1 cellular context compared by ENCODE assay signal in the genomic region with DNA sequence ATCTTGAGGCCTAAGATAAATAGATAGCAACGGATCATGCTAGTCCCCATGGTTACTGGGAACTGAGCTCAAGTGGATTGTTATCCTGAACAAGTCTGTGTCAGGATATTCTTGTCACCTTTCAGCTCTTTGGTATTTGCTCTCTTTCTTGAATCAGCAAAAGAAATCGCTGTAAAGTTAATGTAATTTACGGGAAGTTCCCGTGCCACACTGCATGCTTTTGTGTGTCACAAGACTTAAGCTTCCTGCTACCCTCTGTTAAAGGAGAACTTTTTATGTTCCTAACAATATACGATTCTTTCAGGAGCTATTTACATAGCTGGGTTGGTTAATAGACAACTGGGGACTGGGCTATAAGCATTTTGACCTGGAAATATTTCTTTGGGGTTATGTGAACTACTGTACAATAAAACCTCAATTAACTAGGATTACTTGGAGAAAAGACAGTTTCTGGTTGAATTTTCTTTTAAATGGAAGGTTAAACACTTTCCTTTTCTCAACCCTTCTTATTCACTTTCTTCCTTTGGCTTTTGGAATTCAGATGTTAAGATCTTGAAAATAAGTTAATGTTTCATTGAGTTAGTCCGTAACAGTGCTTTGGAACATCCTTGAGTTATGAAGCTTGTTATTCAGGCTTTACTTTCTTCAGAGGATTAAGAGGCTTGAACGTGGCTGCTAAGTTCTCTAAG.
TF ChIP-seq lines count a peak whose summit lies in the region.

No MANE protein-coding gene starts in this region.

TF ChIP-seq in HepG2, 621 proteins besides CTCF, POLR2A, EP300 and RAD21 (continued from another document and continues in another):
- TF ChIP-seq, protein P1, sequence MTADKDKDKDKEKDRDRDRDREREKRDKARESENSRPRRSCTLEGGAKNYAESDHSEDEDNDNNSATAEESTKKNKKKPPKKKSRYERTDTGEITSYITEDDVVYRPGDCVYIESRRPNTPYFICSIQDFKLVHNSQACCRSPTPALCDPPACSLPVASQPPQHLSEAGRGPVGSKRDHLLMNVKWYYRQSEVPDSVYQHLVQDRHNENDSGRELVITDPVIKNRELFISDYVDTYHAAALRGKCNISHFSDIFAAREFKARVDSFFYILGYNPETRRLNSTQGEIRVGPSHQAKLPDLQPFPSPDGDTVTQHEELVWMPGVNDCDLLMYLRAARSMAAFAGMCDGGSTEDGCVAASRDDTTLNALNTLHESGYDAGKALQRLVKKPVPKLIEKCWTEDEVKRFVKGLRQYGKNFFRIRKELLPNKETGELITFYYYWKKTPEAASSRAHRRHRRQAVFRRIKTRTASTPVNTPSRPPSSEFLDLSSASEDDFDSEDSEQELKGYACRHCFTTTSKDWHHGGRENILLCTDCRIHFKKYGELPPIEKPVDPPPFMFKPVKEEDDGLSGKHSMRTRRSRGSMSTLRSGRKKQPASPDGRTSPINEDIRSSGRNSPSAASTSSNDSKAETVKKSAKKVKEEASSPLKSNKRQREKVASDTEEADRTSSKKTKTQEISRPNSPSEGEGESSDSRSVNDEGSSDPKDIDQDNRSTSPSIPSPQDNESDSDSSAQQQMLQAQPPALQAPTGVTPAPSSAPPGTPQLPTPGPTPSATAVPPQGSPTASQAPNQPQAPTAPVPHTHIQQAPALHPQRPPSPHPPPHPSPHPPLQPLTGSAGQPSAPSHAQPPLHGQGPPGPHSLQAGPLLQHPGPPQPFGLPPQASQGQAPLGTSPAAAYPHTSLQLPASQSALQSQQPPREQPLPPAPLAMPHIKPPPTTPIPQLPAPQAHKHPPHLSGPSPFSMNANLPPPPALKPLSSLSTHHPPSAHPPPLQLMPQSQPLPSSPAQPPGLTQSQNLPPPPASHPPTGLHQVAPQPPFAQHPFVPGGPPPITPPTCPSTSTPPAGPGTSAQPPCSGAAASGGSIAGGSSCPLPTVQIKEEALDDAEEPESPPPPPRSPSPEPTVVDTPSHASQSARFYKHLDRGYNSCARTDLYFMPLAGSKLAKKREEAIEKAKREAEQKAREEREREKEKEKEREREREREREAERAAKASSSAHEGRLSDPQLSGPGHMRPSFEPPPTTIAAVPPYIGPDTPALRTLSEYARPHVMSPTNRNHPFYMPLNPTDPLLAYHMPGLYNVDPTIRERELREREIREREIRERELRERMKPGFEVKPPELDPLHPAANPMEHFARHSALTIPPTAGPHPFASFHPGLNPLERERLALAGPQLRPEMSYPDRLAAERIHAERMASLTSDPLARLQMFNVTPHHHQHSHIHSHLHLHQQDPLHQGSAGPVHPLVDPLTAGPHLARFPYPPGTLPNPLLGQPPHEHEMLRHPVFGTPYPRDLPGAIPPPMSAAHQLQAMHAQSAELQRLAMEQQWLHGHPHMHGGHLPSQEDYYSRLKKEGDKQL (CRISPR knock-in tag; IDR thresholded peaks at IDR 0.05; ENCODE audit: low read depth) = peak; percentile 93
- TF ChIP-seq THAP11 (CRISPR knock-in tag; IDR thresholded peaks at IDR 0.05) (peak; percentile 88), SMAD3 (CRISPR knock-in tag; IDR thresholded peaks at IDR 0.05) (peak; percentile 97; the same call in 1 of the 2 replicates), SALL1 (CRISPR knock-in tag; IDR thresholded peaks at IDR 0.05) (peak; percentile 73; the same call in 1 of the 2 replicates), ARNT (IDR thresholded peaks at IDR 0.05) (no peak), MAFK (conservative IDR thresholded peaks at IDR 0.05 in 1 of 2, IDR thresholded peaks at IDR 0.05 in 1 of 2; ENCODE audit: low read length in 2 of 2) (peak in 1 of 2 experiments; percentile 43; a peak in 1 of 4 replicates), TARDBP (CRISPR knock-in tag; IDR thresholded peaks at IDR 0.05) (peak; percentile 91), ZNF292 (CRISPR knock-in tag; IDR thresholded peaks at IDR 0.05; ENCODE audit: borderline replicate concordance, low read depth) (peak; percentile 43; the same call in 1 of the 2 replicates), KDM3A (CRISPR knock-in tag; IDR thresholded peaks at IDR 0.05; ENCODE audit: low read depth) (peak; percentile 81; the same call in 1 of the 2 replicates), STAG1 (CRISPR knock-in tag; IDR thresholded peaks at IDR 0.05) (peak; percentile 45; the same call in 1 of the 2 replicates), TBX3 (IDR thresholded peaks at IDR 0.05; ENCODE audit: borderline replicate concordance) (peak; percentile 79), IRF2 (CRISPR knock-in tag; IDR thresholded peaks at IDR 0.05) (peak; percentile 96), TBL1XR1 (IDR thresholded peaks at IDR 0.05; ENCODE audit: borderline replicate concordance, low read length, partially characterized antibody) (no peak), SKI (IDR thresholded peaks at IDR 0.05; ENCODE audit: partially characterized antibody) (peak; percentile 27), NFIC (IDR thresholded peaks at IDR 0.05; ENCODE audit: low read length) (peak; percentile 90), ATF1 (CRISPR knock-in tag; IDR thresholded peaks at IDR 0.05) (peak; percentile 72; the same call in 1 of the 2 replicates), DMAP1 (CRISPR knock-in tag; IDR thresholded peaks at IDR 0.05) (peak; percentile 77; the same call in 1 of the 2 replicates), HOXD1 (CRISPR knock-in tag; IDR thresholded peaks at IDR 0.05) (peak; percentile 65; the same call in 1 of the 2 replicates), ZFP82 (CRISPR knock-in tag; IDR thresholded peaks at IDR 0.05; ENCODE audit: borderline replicate concordance) (no peak), CHD4 (IDR thresholded peaks at IDR 0.05; ENCODE audit: borderline replicate concordance, low read length) (peak; percentile 8; the same call in 1 of the 2 replicates), BHLHE40 (IDR thresholded peaks at IDR 0.05; ENCODE audit: low read length) (peak; percentile 91), ZNF343 (CRISPR knock-in tag; IDR thresholded peaks at IDR 0.05) (no peak), SUZ12 (IDR thresholded peaks at IDR 0.05; ENCODE audit: low read depth, low read length) (no peak), SP2 (CRISPR knock-in tag; IDR thresholded peaks at IDR 0.05) (no peak), MYNN (CRISPR knock-in tag; IDR thresholded peaks at IDR 0.05; ENCODE audit: low read depth) (0 out of 2 replicates have a peak, but pooled peaks have one; percentile 30), POLR2G (IDR thresholded peaks at IDR 0.05; ENCODE audit: low read depth, low read length) (peak; percentile 47; the same call in 1 of the 2 replicates)
- TF ChIP-seq, protein P2, sequence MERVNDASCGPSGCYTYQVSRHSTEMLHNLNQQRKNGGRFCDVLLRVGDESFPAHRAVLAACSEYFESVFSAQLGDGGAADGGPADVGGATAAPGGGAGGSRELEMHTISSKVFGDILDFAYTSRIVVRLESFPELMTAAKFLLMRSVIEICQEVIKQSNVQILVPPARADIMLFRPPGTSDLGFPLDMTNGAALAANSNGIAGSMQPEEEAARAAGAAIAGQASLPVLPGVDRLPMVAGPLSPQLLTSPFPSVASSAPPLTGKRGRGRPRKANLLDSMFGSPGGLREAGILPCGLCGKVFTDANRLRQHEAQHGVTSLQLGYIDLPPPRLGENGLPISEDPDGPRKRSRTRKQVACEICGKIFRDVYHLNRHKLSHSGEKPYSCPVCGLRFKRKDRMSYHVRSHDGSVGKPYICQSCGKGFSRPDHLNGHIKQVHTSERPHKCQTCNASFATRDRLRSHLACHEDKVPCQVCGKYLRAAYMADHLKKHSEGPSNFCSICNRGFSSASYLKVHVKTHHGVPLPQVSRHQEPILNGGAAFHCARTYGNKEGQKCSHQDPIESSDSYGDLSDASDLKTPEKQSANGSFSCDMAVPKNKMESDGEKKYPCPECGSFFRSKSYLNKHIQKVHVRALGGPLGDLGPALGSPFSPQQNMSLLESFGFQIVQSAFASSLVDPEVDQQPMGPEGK (CRISPR knock-in tag; IDR thresholded peaks at IDR 0.05) = peak; percentile 71
- TF ChIP-seq, protein P3, sequence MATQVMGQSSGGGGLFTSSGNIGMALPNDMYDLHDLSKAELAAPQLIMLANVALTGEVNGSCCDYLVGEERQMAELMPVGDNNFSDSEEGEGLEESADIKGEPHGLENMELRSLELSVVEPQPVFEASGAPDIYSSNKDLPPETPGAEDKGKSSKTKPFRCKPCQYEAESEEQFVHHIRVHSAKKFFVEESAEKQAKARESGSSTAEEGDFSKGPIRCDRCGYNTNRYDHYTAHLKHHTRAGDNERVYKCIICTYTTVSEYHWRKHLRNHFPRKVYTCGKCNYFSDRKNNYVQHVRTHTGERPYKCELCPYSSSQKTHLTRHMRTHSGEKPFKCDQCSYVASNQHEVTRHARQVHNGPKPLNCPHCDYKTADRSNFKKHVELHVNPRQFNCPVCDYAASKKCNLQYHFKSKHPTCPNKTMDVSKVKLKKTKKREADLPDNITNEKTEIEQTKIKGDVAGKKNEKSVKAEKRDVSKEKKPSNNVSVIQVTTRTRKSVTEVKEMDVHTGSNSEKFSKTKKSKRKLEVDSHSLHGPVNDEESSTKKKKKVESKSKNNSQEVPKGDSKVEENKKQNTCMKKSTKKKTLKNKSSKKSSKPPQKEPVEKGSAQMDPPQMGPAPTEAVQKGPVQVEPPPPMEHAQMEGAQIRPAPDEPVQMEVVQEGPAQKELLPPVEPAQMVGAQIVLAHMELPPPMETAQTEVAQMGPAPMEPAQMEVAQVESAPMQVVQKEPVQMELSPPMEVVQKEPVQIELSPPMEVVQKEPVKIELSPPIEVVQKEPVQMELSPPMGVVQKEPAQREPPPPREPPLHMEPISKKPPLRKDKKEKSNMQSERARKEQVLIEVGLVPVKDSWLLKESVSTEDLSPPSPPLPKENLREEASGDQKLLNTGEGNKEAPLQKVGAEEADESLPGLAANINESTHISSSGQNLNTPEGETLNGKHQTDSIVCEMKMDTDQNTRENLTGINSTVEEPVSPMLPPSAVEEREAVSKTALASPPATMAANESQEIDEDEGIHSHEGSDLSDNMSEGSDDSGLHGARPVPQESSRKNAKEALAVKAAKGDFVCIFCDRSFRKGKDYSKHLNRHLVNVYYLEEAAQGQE (IDR thresholded peaks at IDR 0.05; ENCODE audit: borderline replicate concordance in 1 of 2, low read depth in 1 of 2, low read length in 2 of 2) = 0 out of 4 replicates have a peak, but pooled peaks of 1 of the 2 experiments have one; percentile 33
- TF ChIP-seq, protein P4, sequence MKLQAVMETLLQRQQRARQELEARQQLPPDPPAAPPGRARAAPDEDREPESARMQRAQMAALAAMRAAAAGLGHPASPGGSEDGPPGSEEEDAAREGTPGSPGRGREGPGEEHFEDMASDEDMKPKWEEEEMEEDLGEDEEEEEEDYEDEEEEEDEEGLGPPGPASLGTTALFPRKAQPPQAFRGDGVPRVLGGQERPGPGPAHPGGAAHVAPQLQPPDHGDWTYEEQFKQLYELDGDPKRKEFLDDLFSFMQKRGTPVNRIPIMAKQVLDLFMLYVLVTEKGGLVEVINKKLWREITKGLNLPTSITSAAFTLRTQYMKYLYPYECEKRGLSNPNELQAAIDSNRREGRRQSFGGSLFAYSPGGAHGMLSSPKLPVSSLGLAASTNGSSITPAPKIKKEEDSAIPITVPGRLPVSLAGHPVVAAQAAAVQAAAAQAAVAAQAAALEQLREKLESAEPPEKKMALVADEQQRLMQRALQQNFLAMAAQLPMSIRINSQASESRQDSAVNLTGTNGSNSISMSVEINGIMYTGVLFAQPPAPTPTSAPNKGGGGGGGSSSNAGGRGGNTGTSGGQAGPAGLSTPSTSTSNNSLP (IDR thresholded peaks at IDR 0.05; ENCODE audit: low read depth, low read length) = peak; percentile 89
- TF ChIP-seq, protein P5, sequence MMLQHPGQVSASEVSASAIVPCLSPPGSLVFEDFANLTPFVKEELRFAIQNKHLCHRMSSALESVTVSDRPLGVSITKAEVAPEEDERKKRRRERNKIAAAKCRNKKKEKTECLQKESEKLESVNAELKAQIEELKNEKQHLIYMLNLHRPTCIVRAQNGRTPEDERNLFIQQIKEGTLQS (CRISPR knock-in tag; IDR thresholded peaks at IDR 0.05) = peak; percentile 62; the same call in 1 of the 2 replicates
- TF ChIP-seq, protein P6, sequence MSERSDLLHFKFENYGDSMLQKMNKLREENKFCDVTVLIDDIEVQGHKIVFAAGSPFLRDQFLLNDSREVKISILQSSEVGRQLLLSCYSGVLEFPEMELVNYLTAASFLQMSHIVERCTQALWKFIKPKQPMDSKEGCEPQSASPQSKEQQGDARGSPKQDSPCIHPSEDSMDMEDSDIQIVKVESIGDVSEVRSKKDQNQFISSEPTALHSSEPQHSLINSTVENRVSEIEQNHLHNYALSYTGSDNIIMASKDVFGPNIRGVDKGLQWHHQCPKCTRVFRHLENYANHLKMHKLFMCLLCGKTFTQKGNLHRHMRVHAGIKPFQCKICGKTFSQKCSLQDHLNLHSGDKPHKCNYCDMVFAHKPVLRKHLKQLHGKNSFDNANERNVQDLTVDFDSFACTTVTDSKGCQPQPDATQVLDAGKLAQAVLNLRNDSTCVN (CRISPR knock-in tag; IDR thresholded peaks at IDR 0.05; ENCODE audit: borderline replicate concordance) = peak; percentile 97
- TF ChIP-seq, protein P7, sequence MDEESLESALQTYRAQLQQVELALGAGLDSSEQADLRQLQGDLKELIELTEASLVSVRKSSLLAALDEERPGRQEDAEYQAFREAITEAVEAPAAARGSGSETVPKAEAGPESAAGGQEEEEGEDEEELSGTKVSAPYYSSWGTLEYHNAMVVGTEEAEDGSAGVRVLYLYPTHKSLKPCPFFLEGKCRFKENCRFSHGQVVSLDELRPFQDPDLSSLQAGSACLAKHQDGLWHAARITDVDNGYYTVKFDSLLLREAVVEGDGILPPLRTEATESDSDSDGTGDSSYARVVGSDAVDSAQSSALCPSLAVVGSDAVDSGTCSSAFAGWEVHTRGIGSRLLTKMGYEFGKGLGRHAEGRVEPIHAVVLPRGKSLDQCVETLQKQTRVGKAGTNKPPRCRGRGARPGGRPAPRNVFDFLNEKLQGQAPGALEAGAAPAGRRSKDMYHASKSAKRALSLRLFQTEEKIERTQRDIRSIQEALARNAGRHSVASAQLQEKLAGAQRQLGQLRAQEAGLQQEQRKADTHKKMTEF (CRISPR knock-in tag; IDR thresholded peaks at IDR 0.05) = peak; percentile 99
- TF ChIP-seq, protein P8, sequence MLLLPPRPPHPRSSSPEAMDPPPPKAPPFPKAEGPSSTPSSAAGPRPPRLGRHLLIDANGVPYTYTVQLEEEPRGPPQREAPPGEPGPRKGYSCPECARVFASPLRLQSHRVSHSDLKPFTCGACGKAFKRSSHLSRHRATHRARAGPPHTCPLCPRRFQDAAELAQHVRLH (CRISPR knock-in tag; IDR thresholded peaks at IDR 0.05; ENCODE audit: borderline replicate concordance, low read depth) = peak; percentile 94; the same call in 1 of the 2 replicates
- TF ChIP-seq, protein P9, sequence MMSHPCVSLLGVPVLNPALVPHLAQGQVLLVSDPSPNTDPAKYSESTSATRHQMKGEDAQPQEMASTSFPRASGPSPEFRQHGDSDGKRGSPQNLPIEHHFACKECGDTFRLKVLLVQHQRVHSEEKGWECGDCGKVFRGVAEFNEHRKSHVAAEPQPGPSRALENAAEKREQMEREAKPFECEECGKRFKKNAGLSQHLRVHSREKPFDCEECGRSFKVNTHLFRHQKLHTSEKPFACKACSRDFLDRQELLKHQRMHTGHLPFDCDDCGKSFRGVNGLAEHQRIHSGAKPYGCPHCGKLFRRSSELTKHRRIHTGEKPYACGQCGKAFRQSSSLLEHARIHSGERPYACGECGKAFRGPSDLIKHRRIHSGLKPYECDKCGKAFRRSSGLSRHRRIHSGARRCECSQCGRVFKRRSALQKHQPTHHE (CRISPR knock-in tag; IDR thresholded peaks at IDR 0.05; ENCODE audit: borderline replicate concordance) = peak; percentile 80; the same call in 1 of the 2 replicates
